ENCODE assay signal across 8 cellular contexts in genomic region chr12:57459750-57460400, GRCh38. TPM values are rescaled to one million over a fixed set of nuclear protein-coding genes. Genes with fewer than 3 reads are reported as not detected.
A peak's percentile ranks its signal among the peaks of the same experiment; 100 is the strongest.
DNase-seq lines count a peak whose midpoint lies in the region; ATAC-seq and TF ChIP-seq lines count a peak whose summit lies in the region.

Gene GLI1, plus strand, starts transcription at chr12:57459785. Its CDS starts 3,907 bp downstream, at chr12:57463692.

- H3K36me3 Mint-ChIP-seq in endodermal cell (ENCODE audit: low read depth) (no peaks in the 10 kb centered on the region), natural killer cell (no peaks in the 10 kb centered on the region)

- H3K4me3 ChIP-seq in GM12865 (ENCODE audit: low read depth, low read length) (peak within 1 kb of the TSS; percentile 61), OCI-LY3 (ENCODE audit: low read length) (peak within 1 kb of the TSS; percentile 78), endodermal cell (ENCODE audit: low read length) (peak within 1 kb of the TSS; percentile 95)

- ATAC-seq in natural killer cell, result no peak
- ATAC-seq in HG03108 (IDR thresholded peaks at IDR 0.05; ENCODE audit: unreplicated experiment), result no peak

- H3K4me2 ChIP-seq in OCI-LY3 (ENCODE audit: low read length), result peak within 1 kb of the TSS; percentile 79

- no peak for DNase-seq in GM12865 (ENCODE audit: low read depth)
- peak; percentile 82 for DNase-seq in endodermal cell
- DNase-seq in natural killer cell, result no peak
- no peak for DNase-seq in NCI-H1436 (lab: John Stamatoyannopoulos, UW)
- no peak for DNase-seq in epidermal melanocyte (ENCODE audit: insufficient read length, low spot score)
- no peak for DNase-seq in germinal center (ENCODE audit: low spot score)

- H4K20me1 ChIP-seq in OCI-LY3 (ENCODE audit: insufficient read depth, low read length), result no peaks in the 10 kb centered on the region

- intact Hi-C loops in natural killer cell (cut with micrococcal nuclease), result loop anchor here (1.0 to 2.0 kb wide), 2 partner anchors 29 to 162 kb away; partner anchors contain the start of gene R3HDM2

- peak within 1 kb of the TSS; percentile 91 for H3K9ac ChIP-seq in OCI-LY3 (ENCODE audit: low read length)
- no peak within 1 kb of the TSS for H3K9ac ChIP-seq in endodermal cell (ENCODE audit: extremely low read depth, low read length, poor library complexity, severe bottlenecking)

- H3K27me3 Mint-ChIP-seq in endodermal cell (ENCODE audit: insufficient read depth), result peaks cover 38% of the 10 kb centered on the region
- peaks cover 0 to 15% of the 10 kb centered on the region in 2 donors for H3K27me3 Mint-ChIP-seq in natural killer cell (ENCODE audit: low read depth in 2 of 2)

- H3K4me1 Mint-ChIP-seq in endodermal cell (peaks cover 29% of the 10 kb centered on the region), natural killer cell (peaks cover 49 to 58% of the 10 kb centered on the region in 2 donors)

- H3K27me3 ChIP-seq in OCI-LY3 (ENCODE audit: low read depth, low read length) (peaks cover 9% of the 10 kb centered on the region), endodermal cell (ENCODE audit: control insufficient read depth, insufficient read depth, low read length, poor library complexity, severe bottlenecking) (peaks cover 25% of the 10 kb centered on the region)

- H3K4me3 Mint-ChIP-seq in endodermal cell (peak within 1 kb of the TSS; percentile 83), natural killer cell (peak within 1 kb of the TSS; percentile 95)

- H3K27ac ChIP-seq in OCI-LY3 (ENCODE audit: low read length) (peak within 1 kb of the TSS; percentile 81), endodermal cell (ENCODE audit: low read depth, low read length) (no peak within 1 kb of the TSS)

- H3K9me3 Mint-ChIP-seq in endodermal cell (no peaks in the 10 kb centered on the region), natural killer cell (no peaks in the 10 kb centered on the region)

- H3K36me3 ChIP-seq in OCI-LY3 (replicated peaks; ENCODE audit: low read depth, low read length) (no peaks in the 10 kb centered on the region), endodermal cell (ENCODE audit: control insufficient read depth, insufficient read depth, low read length) (no peaks in the 10 kb centered on the region)

- H3K79me2 ChIP-seq in OCI-LY3 (ENCODE audit: low read length), result no peaks in the 10 kb centered on the region

- H3K4me1 ChIP-seq in OCI-LY3 (ENCODE audit: low read length) (peaks cover 46% of the 10 kb centered on the region), endodermal cell (ENCODE audit: control insufficient read depth, insufficient read depth, low read length) (no peaks in the 10 kb centered on the region)

- TF ChIP-seq CTCF in GM12865 (IDR thresholded peaks at IDR 0.05; ENCODE audit: insufficient read depth, low read depth, low read length, missing control alignments), result no peak
- no peak for TF ChIP-seq CTCF in OCI-LY3 (IDR thresholded peaks at IDR 0.05; ENCODE audit: low read depth, low read length)
- TF ChIP-seq CTCF in endodermal cell (conservative IDR thresholded peaks at IDR 0.05), result no peak
- no peak for TF ChIP-seq CTCF in natural killer cell (IDR thresholded peaks at IDR 0.05)

- WGBS in endodermal cell (ENCODE audit: insufficient coverage in 1 of 2, insufficient read length in 1 of 2), 2 experiments, result 0% methylated on average over 3 to 16 of the region's 34 CpGs

- peak within 1 kb of the TSS; percentile 73 for H2AFZ ChIP-seq in OCI-LY3 (ENCODE audit: low read depth, low read length)

- H3K27ac Mint-ChIP-seq in endodermal cell (peak within 1 kb of the TSS; percentile 93), natural killer cell (peak within 1 kb of the TSS; percentile 94 to 96)

- H3K9me3 ChIP-seq in OCI-LY3 (ENCODE audit: insufficient read depth, low read length), result no peaks in the 10 kb centered on the region
- H3K9me3 ChIP-seq in endodermal cell (ENCODE audit: control insufficient read depth, low read length), result no peaks in the 10 kb centered on the region

RNA-seq across cellular contexts. Expression of gene GLI1, which starts in this region (rescaled TPM):
- total RNA-seq in endodermal cell (1 to 10 TPM; 3.4 to 6.4 TPM), natural killer cell (1 to 10 TPM in 1 of 3 donors, under 1 TPM in 2; 0.50 to 1.4 (median 0.99) TPM)
- polyA plus RNA-seq in endodermal cell (2013, experiment 1 of 2), result 3.6 TPM
- polyA plus RNA-seq in endodermal cell (2013, experiment 2 of 2), result 2.3 TPM
